ENCODE assay signal across 11 cellular contexts in the genomic region with DNA sequence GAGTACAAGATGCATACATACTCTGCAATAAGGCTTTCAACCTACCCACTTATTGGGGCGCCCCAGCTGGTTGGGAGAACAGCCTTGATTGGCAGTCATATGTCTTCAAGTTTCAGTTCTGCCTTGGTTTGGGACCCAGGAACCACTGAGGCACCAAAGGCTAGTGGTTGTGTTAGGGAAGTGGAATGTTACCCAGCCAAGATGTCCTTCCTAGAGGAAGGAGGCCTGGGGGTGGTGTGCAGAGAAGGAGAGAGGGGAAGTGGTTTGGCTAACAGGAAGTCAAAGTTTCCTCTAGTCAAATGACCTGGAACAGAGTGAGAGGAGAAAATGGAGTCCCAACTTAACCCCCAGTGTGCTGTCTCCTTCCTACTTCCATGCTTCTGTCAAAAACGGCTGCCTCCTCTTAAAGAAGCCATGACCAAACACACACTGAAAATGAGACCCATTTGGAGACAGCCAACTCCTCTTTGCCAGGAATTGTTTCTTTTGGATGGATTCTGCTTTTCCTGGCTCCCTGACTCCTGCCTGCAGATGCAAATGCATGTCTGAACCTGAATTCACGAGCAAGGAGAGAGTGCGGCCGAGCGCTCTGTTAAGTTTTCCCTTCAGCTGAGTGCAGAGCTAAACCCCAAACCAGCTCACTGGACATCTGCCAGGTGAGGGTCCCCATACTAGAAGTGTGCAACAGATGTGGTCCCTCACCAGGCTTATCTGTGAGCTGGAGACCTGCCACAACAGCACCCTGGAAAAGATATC. TPM values are rescaled to one million over a fixed set of nuclear protein-coding genes. Genes with fewer than 3 reads are reported as not detected.
DNase-seq lines count a peak whose midpoint lies in the region; ATAC-seq, FAIRE-seq and TF ChIP-seq lines count a peak whose summit lies in the region.
"Had no signal": no experiment of that assay in that cellular context is flagged by ENCODE, and none has a peak within 500 bp of the region (broad histone marks: within the 10 kb centered on the region; RNA-seq: fewer than 3 reads in every experiment).

No MANE protein-coding gene starts in this region.

- SMC1A ChIA-PET in GM12878 (lab: Charles Lee; ENCODE audit: uncharacterized antibody, unreplicated experiment): no interaction called here

- RAD21 ChIA-PET in GM12878 (lab: Charles Lee; ENCODE audit: unreplicated experiment): no interaction called here

- no peaks in the 10 kb centered on the region for H3K9me3 ChIP-seq in GM12878 (replicated peaks; ENCODE audit: control insufficient read depth, insufficient read depth, low read length)
- no peaks in the 10 kb centered on the region for H3K9me3 ChIP-seq in neutrophil

- no peaks in the 10 kb centered on the region for H3K79me2 ChIP-seq in GM12878 (ENCODE audit: control insufficient read depth, insufficient read depth, low read length)

- H3K4me2 ChIP-seq in GM12878 (ENCODE audit: control insufficient read depth, insufficient read depth): peak overlapping the region; percentile 7; the same call in 1 of the 2 replicates

- TF ChIP-seq POLR2A in GM12878 (IDR thresholded peaks at IDR 0.05; ENCODE audit: low read depth, low read length): no peak

- no peak for FAIRE-seq in GM12878 (lab: Jason Lieb, UNC)

- H3K4me3 ChIP-seq in Jurkat, Clone E6-1 (ENCODE audit: low read length): no peak overlapping the region
- no peak overlapping the region for H3K4me3 ChIP-seq in GM12878
- H3K4me3 ChIP-seq in neutrophil (ENCODE audit: low read depth in 1 of 2, low read length in 1 of 2): peak overlapping the region; percentile 2 to 48

- in situ Hi-C loops in GM12878 (cut with MboI): no loop called here

- 65% methylated on average over 6 of the region's 6 CpGs for WGBS in GM12878 (ENCODE audit: insufficient coverage, insufficient replicate concordance, low lambda C conversion rate, missing lambda C conversion rate)

- H2AFZ ChIP-seq in GM12878 (ENCODE audit: control insufficient read depth, low read depth, low read length): no peak overlapping the region

- no peak for TF ChIP-seq EP300 in GM12878 (IDR thresholded peaks at IDR 0.05; ENCODE audit: borderline replicate concordance in 1 of 2, control insufficient read depth in 1 of 2, low read depth in 2 of 2, low read length in 2 of 2)

- intact Hi-C loops in GM12878 (cut with micrococcal nuclease; ENCODE audit: unreplicated experiment): no loop called here

- H3K27me3 ChIP-seq in GM12878 (replicated peaks in 1 of 2; ENCODE audit: control insufficient read depth in 2 of 2, insufficient read depth in 2 of 2, low read length in 1 of 2) (no peaks in the 10 kb centered on the region), neutrophil (no peaks in the 10 kb centered on the region)

- no peaks in the 10 kb centered on the region for H4K20me1 ChIP-seq in GM12878 (ENCODE audit: control insufficient read depth, insufficient read depth)

- POLR2A ChIA-PET in GM12878 (lab: Charles Lee): no interaction called here

- peaks cover 7% of the 10 kb centered on the region for H3K4me1 ChIP-seq in GM12878 (ENCODE audit: control insufficient read depth, insufficient read depth, low read length)
- peaks cover 63 to 64% of the 10 kb centered on the region in 2 experiments for H3K4me1 ChIP-seq in neutrophil (ENCODE audit: control insufficient read depth in 1 of 2, insufficient read depth in 1 of 2, low read depth in 1 of 2, low read length in 1 of 2)

- H3K36me3 ChIP-seq in GM12878 (ENCODE audit: control insufficient read depth in 2 of 2, insufficient read depth in 2 of 2, low read length in 1 of 2) (no peaks in the 10 kb centered on the region), neutrophil (no peaks in the 10 kb centered on the region)

- peak; percentile 42 for DNase-seq in Jurkat, Clone E6-1 (ENCODE audit: low read depth, low spot score)
- DNase-seq in GM12878 (ENCODE audit: low read depth, low spot score) (no peak), T1000 (lab: John Stamatoyannopoulos, UW) (no peak), NCI-H1930 (lab: John Stamatoyannopoulos, UW) (no peak)
- no peak for DNase-seq in central memory CD4-positive, alpha-beta T cell
- DNase-seq: activated naive CD4-positive, alpha-beta T cell; islet precursor cell; NCI-H226 had no signal

- no peak for TF ChIP-seq CTCF in GM12878 (IDR thresholded peaks at IDR 0.05 in 2 of 3, conservative IDR thresholded peaks at IDR 0.05 in 1 of 3; ENCODE audit: control insufficient read depth in 2 of 3, extremely low read depth in 1 of 3, insufficient read depth in 1 of 3, low read depth in 3 of 3, low read length in 3 of 3)
- TF ChIP-seq CTCF in neutrophil (IDR thresholded peaks at IDR 0.05): no peak

- TF ChIP-seq RAD21 in GM12878 (IDR thresholded peaks at IDR 0.05; ENCODE audit: insufficient read depth, low read depth, low read length): no peak

- H3K27ac ChIP-seq in GM12878 (ENCODE audit: control insufficient read depth, insufficient read depth) (no peak overlapping the region), neutrophil (peak overlapping the region; percentile 80)

- CTCF ChIA-PET in GM12878 (lab: Yijun Ruan, JAX): no interaction called here

- no TSS peak for BruUV-seq in GM12878 (replicated peaks; lab: Mats Ljungman, UMichigan)

- H3K9ac ChIP-seq in GM12878 (ENCODE audit: control insufficient read depth, insufficient read depth, low read length): no peak overlapping the region

- ATAC-seq in GM18907 (IDR thresholded peaks at IDR 0.05; ENCODE audit: unreplicated experiment) (peak; percentile 57), GM12878 (peak; percentile 24; the same call in 2 of the 3 replicates), HG03521 (IDR thresholded peaks at IDR 0.05; ENCODE audit: unreplicated experiment) (no peak)

TF ChIP-seq in GM12878, 131 proteins besides CTCF, POLR2A, EP300 and RAD21 (continues in another document):
- TF ChIP-seq, protein P1, sequence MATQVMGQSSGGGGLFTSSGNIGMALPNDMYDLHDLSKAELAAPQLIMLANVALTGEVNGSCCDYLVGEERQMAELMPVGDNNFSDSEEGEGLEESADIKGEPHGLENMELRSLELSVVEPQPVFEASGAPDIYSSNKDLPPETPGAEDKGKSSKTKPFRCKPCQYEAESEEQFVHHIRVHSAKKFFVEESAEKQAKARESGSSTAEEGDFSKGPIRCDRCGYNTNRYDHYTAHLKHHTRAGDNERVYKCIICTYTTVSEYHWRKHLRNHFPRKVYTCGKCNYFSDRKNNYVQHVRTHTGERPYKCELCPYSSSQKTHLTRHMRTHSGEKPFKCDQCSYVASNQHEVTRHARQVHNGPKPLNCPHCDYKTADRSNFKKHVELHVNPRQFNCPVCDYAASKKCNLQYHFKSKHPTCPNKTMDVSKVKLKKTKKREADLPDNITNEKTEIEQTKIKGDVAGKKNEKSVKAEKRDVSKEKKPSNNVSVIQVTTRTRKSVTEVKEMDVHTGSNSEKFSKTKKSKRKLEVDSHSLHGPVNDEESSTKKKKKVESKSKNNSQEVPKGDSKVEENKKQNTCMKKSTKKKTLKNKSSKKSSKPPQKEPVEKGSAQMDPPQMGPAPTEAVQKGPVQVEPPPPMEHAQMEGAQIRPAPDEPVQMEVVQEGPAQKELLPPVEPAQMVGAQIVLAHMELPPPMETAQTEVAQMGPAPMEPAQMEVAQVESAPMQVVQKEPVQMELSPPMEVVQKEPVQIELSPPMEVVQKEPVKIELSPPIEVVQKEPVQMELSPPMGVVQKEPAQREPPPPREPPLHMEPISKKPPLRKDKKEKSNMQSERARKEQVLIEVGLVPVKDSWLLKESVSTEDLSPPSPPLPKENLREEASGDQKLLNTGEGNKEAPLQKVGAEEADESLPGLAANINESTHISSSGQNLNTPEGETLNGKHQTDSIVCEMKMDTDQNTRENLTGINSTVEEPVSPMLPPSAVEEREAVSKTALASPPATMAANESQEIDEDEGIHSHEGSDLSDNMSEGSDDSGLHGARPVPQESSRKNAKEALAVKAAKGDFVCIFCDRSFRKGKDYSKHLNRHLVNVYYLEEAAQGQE (IDR thresholded peaks at IDR 0.05; ENCODE audit: low read depth, low read length): no peak
- TF ChIP-seq CHD4 (IDR thresholded peaks at IDR 0.05): no peak
- TF ChIP-seq, protein P2, sequence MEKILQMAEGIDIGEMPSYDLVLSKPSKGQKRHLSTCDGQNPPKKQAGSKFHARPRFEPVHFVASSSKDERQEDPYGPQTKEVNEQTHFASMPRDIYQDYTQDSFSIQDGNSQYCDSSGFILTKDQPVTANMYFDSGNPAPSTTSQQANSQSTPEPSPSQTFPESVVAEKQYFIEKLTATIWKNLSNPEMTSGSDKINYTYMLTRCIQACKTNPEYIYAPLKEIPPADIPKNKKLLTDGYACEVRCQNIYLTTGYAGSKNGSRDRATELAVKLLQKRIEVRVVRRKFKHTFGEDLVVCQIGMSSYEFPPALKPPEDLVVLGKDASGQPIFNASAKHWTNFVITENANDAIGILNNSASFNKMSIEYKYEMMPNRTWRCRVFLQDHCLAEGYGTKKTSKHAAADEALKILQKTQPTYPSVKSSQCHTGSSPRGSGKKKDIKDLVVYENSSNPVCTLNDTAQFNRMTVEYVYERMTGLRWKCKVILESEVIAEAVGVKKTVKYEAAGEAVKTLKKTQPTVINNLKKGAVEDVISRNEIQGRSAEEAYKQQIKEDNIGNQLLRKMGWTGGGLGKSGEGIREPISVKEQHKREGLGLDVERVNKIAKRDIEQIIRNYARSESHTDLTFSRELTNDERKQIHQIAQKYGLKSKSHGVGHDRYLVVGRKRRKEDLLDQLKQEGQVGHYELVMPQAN (conservative IDR thresholded peaks at IDR 0.05): no peak
- no peak for TF ChIP-seq RAD51 (IDR thresholded peaks at IDR 0.05)
- no peak for TF ChIP-seq EZH2 (IDR thresholded peaks at IDR 0.05; ENCODE audit: borderline replicate concordance, control insufficient read depth, low read depth, low read length)
- no peak for TF ChIP-seq RELA (IDR thresholded peaks at IDR 0.05; ENCODE audit: borderline replicate concordance, partially characterized antibody)
- no peak for TF ChIP-seq HDGF (IDR thresholded peaks at IDR 0.05)

RNA-seq across cellular contexts. Expression of a gene that starts 59.3 kb away (rescaled TPM):
- polyA plus RNA-seq in Jurkat, Clone E6-1 (2012; ENCODE audit: insufficient read depth, insufficient read length): 109 TPM
- total RNA-seq in GM12878 (2013; cell fraction: nucleolus; rRNA removed): 161 TPM in 2 replicates
- total RNA-seq in GM12878 (2014; rRNA removed) (159 and 192 TPM in 2 replicates), GM12878 (2014; rRNA removed; fragmentation: Illumina TruSeq; extraction: Trizol) (146 and 148 TPM in 2 replicates), GM12878 (2021) (186 and 199 TPM in 2 replicates)
- 77.0 TPM for polyA plus RNA-seq in GM12878 (2011; ENCODE audit: low read depth)
- polyA plus RNA-seq in GM12878 (2011; rRNA removed) (447 and 530 TPM in 2 replicates), GM12878 (2014; fragmentation: Illumina TruSeq; extraction: Trizol) (223 and 232 TPM in 2 replicates), GM12878 (2014; fragmentation: Nextera tagmentation; extraction: Ambion mirVana) (100 to 1,000 TPM; 145 to 229 TPM), GM12878 (2014; rRNA removed) (134 and 154 TPM in 2 replicates), GM12878 (2016; fragmentation: Nextera tagmentation; extraction: Ambion mirVana) (100 to 1,000 TPM; 237 to 247 TPM)
- polyA plus RNA-seq in GM12878 (2011; cell fraction: cytosol; rRNA removed): 179 and 184 TPM in 2 replicates
- polyA plus RNA-seq in GM12878 (2011; cell fraction: nucleus; rRNA removed): 132 and 162 TPM in 2 replicates
- polyA plus RNA-seq in GM12878 (2012): 176 TPM in 2 replicates
- 232 and 238 TPM in 2 replicates for polyA minus RNA-seq in GM12878 (2011; rRNA and poly(A)+ RNA removed)
- polyA minus RNA-seq in GM12878 (2011; cell fraction: cytosol; rRNA and poly(A)+ RNA removed): 184 and 201 TPM in 2 replicates
- 123 and 186 TPM in 2 replicates for polyA minus RNA-seq in GM12878 (2011; cell fraction: nucleus; rRNA and poly(A)+ RNA removed)

Comparison
In these comparisons a context has a peak if more than half of its experiments do, and no peak if none do; other contexts are left out.
1. H3K4me3 ChIP-seq: peak in neutrophil (2 of 2); none in Jurkat, Clone E6-1 (single experiment) and GM12878 (single experiment).